ENCODE assay signal across 10 cellular contexts in genomic region chr3:39146083-39146501, GRCh38. TPM values are rescaled to one million over a fixed set of nuclear protein-coding genes. Genes with fewer than 3 reads are reported as not detected.
DNase-seq lines count a peak whose midpoint lies in the region; ATAC-seq and TF ChIP-seq lines count a peak whose summit lies in the region.
"Had no signal": no experiment of that assay in that cellular context is flagged by ENCODE, and none has a peak within 500 bp of the region (broad histone marks: within the 10 kb centered on the region; RNA-seq: fewer than 3 reads in every experiment).

No MANE protein-coding gene starts in this region.

- H3K4me2 ChIP-seq in SK-N-SH: peak overlapping the region; percentile 97; the same call in 1 of the 2 replicates

- POLR2A ChIA-PET in SK-N-SH (lab: Yijun Ruan, JAX): no interaction called here

- peaks cover 19% of the 10 kb centered on the region for H3K36me3 Mint-ChIP-seq in activated naive CD8-positive, alpha-beta T cell

- H3K27ac ChIP-seq in SK-N-SH (ENCODE audit: low read depth in 2 of 2, low read length in 1 of 2): peak overlapping the region; percentile 31 to 100
- H3K27ac ChIP-seq in suprapubic skin: peak overlapping the region; percentile 72

- H3K4me1 Mint-ChIP-seq in activated naive CD8-positive, alpha-beta T cell (ENCODE audit: low read depth): peaks cover 69% of the 10 kb centered on the region

- no peaks in the 10 kb centered on the region for H3K9me3 Mint-ChIP-seq in activated naive CD8-positive, alpha-beta T cell (ENCODE audit: low read depth)

- TF ChIP-seq POLR2A in suprapubic skin (IDR thresholded peaks at IDR 0.05): no peak

- no peaks in the 10 kb centered on the region for H3K9me3 ChIP-seq in SK-N-SH
- no peaks in the 10 kb centered on the region for H3K9me3 ChIP-seq in suprapubic skin

- H3F3A ChIP-seq in SK-N-SH (replicated peaks; ENCODE audit: insufficient read depth): peaks cover 37% of the 10 kb centered on the region

- TF ChIP-seq EP300 in SK-N-SH (IDR thresholded peaks at IDR 0.05; ENCODE audit: borderline replicate concordance in 1 of 2, low read depth in 1 of 2, low read length in 1 of 2) (no peak), suprapubic skin (IDR thresholded peaks at IDR 0.05) (no peak)

- H3K27me3 ChIP-seq in SK-N-SH (ENCODE audit: insufficient read depth): no peaks in the 10 kb centered on the region
- H3K27me3 ChIP-seq in suprapubic skin: no peaks in the 10 kb centered on the region

- no peak for DNase-seq in SK-N-SH
- peak; percentile 35 for DNase-seq in kidney tubule cell (ENCODE audit: low spot score)
- DNase-seq in suprapubic skin (ENCODE audit: low spot score in 2 of 2): peak in 1 of 2 donors; percentile 79
- no peak for DNase-seq in NCI-H69 (lab: John Stamatoyannopoulos, UW)
- no peak for DNase-seq in NCI-H345 treated with DMSO at 0.1 percent for 48 hours (lab: John Stamatoyannopoulos, UW; ENCODE audit: unreplicated experiment)
- DNase-seq in NCI-H2196 (lab: John Stamatoyannopoulos, UW; ENCODE audit: unreplicated experiment): no peak
- DNase-seq: AML-193, SHP77 treated with DMSO at 0.1 percent for 48 hours had no signal

- peak overlapping the region; percentile 98 for H3K27ac Mint-ChIP-seq in activated naive CD8-positive, alpha-beta T cell

- peaks cover 40% of the 10 kb centered on the region for H4K20me1 ChIP-seq in SK-N-SH (ENCODE audit: insufficient read depth)

- H3K9me2 ChIP-seq in SK-N-SH: no peaks in the 10 kb centered on the region

- peak overlapping the region; percentile 14; the same call in 1 of the 2 replicates for H3K9ac ChIP-seq in SK-N-SH

- no peak overlapping the region for H3K4me3 ChIP-seq in SK-N-SH (ENCODE audit: low read depth in 2 of 2, low read length in 1 of 2)
- peak overlapping the region; percentile 96 for H3K4me3 ChIP-seq in suprapubic skin

- CTCF ChIA-PET in SK-N-SH (lab: Yijun Ruan, JAX): interaction anchor here (1.0 to 3.2 kb wide), 4 partner anchors 9 to 142 kb away, joined by 3 to 18 read pairs (median 8); no protein-coding TSS in a partner anchor

- 81% methylated on average over 10 of the region's 11 CpGs for WGBS in SK-N-SH (ENCODE audit: low lambda C conversion rate)
- 22% methylated on average over 9 of the region's 11 CpGs for WGBS in suprapubic skin

- H3K79me2 ChIP-seq in SK-N-SH (ENCODE audit: insufficient read depth): peaks cover 93% of the 10 kb centered on the region

- H3K4me1 ChIP-seq in SK-N-SH (ENCODE audit: control insufficient read depth in 1 of 2, insufficient read depth in 2 of 2, low read depth in 1 of 2, low read length in 1 of 2) (peaks cover 50 to 84% of the 10 kb centered on the region in 2 experiments), suprapubic skin (peaks cover 100% of the 10 kb centered on the region)

- no peaks in the 10 kb centered on the region for H3K27me3 Mint-ChIP-seq in activated naive CD8-positive, alpha-beta T cell

- peaks cover 37 to 40% of the 10 kb centered on the region in 2 experiments for H3K36me3 ChIP-seq in SK-N-SH (replicated peaks in 1 of 2; ENCODE audit: control insufficient read depth in 1 of 2, insufficient read depth in 2 of 2, low read length in 1 of 2)
- peaks cover 43% of the 10 kb centered on the region for H3K36me3 ChIP-seq in suprapubic skin

- ATAC-seq in SK-N-SH treated with all-trans-retinoic acid at 6 μM for 48 hours: no peak

- H3K4me3 Mint-ChIP-seq in activated naive CD8-positive, alpha-beta T cell: peak overlapping the region; percentile 42

- TF ChIP-seq CTCF in SK-N-SH (IDR thresholded peaks at IDR 0.05) (no peak), suprapubic skin (IDR thresholded peaks at IDR 0.05) (peak; percentile 8 to 32)

- no peak for TF ChIP-seq RAD21 in SK-N-SH (IDR thresholded peaks at IDR 0.05; ENCODE audit: low read length)

- no peak overlapping the region for H2AFZ ChIP-seq in SK-N-SH (ENCODE audit: low read depth)

TF ChIP-seq in SK-N-SH, 30 proteins besides CTCF, POLR2A, EP300 and RAD21 (continues in another document):
- TF ChIP-seq GABPA (IDR thresholded peaks at IDR 0.05; ENCODE audit: low read depth) (no peak), IRF3 (IDR thresholded peaks at IDR 0.05; ENCODE audit: low read depth, low read length) (no peak), SMC3 (IDR thresholded peaks at IDR 0.05; ENCODE audit: low read depth, low read length) (no peak), JUND (IDR thresholded peaks at IDR 0.05) (no peak), FOSL2 (IDR thresholded peaks at IDR 0.05; ENCODE audit: borderline replicate concordance, low read depth) (no peak), RFX5 (IDR thresholded peaks at IDR 0.05; ENCODE audit: low read length) (no peak)
- TF ChIP-seq, protein P1, sequence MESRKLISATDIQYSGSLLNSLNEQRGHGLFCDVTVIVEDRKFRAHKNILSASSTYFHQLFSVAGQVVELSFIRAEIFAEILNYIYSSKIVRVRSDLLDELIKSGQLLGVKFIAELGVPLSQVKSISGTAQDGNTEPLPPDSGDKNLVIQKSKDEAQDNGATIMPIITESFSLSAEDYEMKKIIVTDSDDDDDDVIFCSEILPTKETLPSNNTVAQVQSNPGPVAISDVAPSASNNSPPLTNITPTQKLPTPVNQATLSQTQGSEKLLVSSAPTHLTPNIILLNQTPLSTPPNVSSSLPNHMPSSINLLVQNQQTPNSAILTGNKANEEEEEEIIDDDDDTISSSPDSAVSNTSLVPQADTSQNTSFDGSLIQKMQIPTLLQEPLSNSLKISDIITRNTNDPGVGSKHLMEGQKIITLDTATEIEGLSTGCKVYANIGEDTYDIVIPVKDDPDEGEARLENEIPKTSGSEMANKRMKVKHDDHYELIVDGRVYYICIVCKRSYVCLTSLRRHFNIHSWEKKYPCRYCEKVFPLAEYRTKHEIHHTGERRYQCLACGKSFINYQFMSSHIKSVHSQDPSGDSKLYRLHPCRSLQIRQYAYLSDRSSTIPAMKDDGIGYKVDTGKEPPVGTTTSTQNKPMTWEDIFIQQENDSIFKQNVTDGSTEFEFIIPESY (IDR thresholded peaks at IDR 0.05; ENCODE audit: borderline replicate concordance, low read depth): no peak

TF ChIP-seq in SK-N-SH treated with all-trans-retinoic acid at 6 μM for 48 hours, 23 proteins besides CTCF, POLR2A, EP300 and RAD21 (continues in another document):
- TF ChIP-seq ZC3H10 (CRISPR knock-in tag; IDR thresholded peaks at IDR 0.05) (no peak), RARB (CRISPR knock-in tag; IDR thresholded peaks at IDR 0.05) (no peak), ARNTL (CRISPR knock-in tag; IDR thresholded peaks at IDR 0.05; ENCODE audit: borderline replicate concordance, low read depth) (no peak), OSR1 (CRISPR knock-in tag; IDR thresholded peaks at IDR 0.05) (no peak), ISL1 (CRISPR knock-in tag; IDR thresholded peaks at IDR 0.05) (no peak), CSRNP3 (CRISPR knock-in tag; IDR thresholded peaks at IDR 0.05) (no peak), TSHZ2 (CRISPR knock-in tag; IDR thresholded peaks at IDR 0.05) (no peak), BACH2 (CRISPR knock-in tag; IDR thresholded peaks at IDR 0.05; ENCODE audit: borderline replicate concordance) (no peak)

RNA-seq across cellular contexts. Expression of gene CSRNP1, which starts 7.3 kb away (rescaled TPM):
- 24.5 and 26.3 TPM in 2 replicates for polyA plus RNA-seq in SK-N-SH (2012; rRNA removed)
- polyA plus RNA-seq in SK-N-SH (2012; cell fraction: cytosol; rRNA removed): 12.5 and 13.2 TPM in 2 replicates
- 43.9 and 63.0 TPM in 2 replicates for polyA plus RNA-seq in SK-N-SH (2012; cell fraction: nucleus; rRNA removed)
- 100 to 1,000 TPM in 2 of 4 donors, 10 to 100 TPM in 2; 69.1 to 234 (median 156) TPM for total RNA-seq in suprapubic skin

RNA-seq across cellular contexts. Expression of gene TTC21A, which starts 38.6 kb away (rescaled TPM):
- polyA plus RNA-seq in SK-N-SH (2012; rRNA removed): 3.9 and 4.2 TPM in 2 replicates
- polyA plus RNA-seq in SK-N-SH (2012; cell fraction: cytosol; rRNA removed): 1.0 and 1.5 TPM in 2 replicates
- 20.1 and 22.2 TPM in 2 replicates for polyA plus RNA-seq in SK-N-SH (2012; cell fraction: nucleus; rRNA removed)
- total RNA-seq in suprapubic skin: 10 to 100 TPM in 1 of 4 donors, 1 to 10 TPM in 3; 1.2 to 11.0 (median 4.7) TPM

RNA-seq across cellular contexts. Expression of gene GORASP1, which starts 38.7 kb away (rescaled TPM):
- polyA plus RNA-seq in SK-N-SH (2012; rRNA removed): 44.3 and 56.2 TPM in 2 replicates
- polyA plus RNA-seq in SK-N-SH (2012; cell fraction: cytosol; rRNA removed): 18.6 and 24.9 TPM in 2 replicates
- polyA plus RNA-seq in SK-N-SH (2012; cell fraction: nucleus; rRNA removed): 197 and 204 TPM in 2 replicates
- 100 to 1,000 TPM in 1 of 4 donors, 10 to 100 TPM in 3; 51.3 to 101 (median 73.8) TPM for total RNA-seq in suprapubic skin

RNA-seq across cellular contexts. Expression of gene XIRP1, which starts 46.3 kb away (rescaled TPM):
- not detected in 2 replicates for polyA plus RNA-seq in SK-N-SH (2012; rRNA removed)
- not detected in 2 replicates for polyA plus RNA-seq in SK-N-SH (2012; cell fraction: cytosol; rRNA removed)
- polyA plus RNA-seq in SK-N-SH (2012; cell fraction: nucleus; rRNA removed): 0.02 TPM in 1 of 2 replicates, not detected in the other
- total RNA-seq in suprapubic skin: not detected
